ENCODE assay signal across 12 cellular contexts in the genomic region with DNA sequence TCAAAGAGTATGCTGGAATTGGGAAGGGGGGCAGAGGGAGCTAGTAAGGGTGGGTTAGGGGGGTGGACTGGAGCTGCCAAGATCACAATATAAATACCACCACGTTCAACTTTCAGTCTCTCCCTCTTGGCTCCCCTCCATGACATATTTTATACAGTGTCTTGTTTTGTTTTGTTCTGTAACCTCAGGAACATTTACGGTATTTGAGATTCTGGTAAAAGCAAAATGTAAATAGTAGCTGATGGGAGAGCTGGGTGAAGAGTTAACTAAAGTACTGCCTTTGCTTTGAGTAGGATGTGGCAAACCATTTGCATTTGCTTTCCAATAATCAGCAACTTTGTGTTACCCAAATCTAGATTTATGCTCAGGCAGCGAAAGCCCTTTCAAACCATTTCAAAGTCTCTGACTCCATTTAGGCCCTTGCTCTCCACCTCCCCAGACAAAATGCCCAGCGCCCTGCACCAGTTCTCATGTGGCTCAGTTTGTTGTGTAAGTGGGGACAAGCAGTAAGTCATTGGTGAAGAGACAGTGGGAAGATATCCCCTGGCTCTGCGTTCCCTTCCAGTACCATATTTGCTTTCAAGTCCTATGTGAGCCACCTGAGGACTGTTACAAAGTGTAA. TPM values are rescaled to one million over a fixed set of nuclear protein-coding genes. Genes with fewer than 3 reads are reported as not detected.
DNase-seq lines count a peak whose midpoint lies in the region; ATAC-seq, FAIRE-seq and TF ChIP-seq lines count a peak whose summit lies in the region.
"Had no signal": no experiment of that assay in that cellular context is flagged by ENCODE, and none has a peak within 500 bp of the region (broad histone marks: within the 10 kb centered on the region; RNA-seq: fewer than 3 reads in every experiment).

No MANE protein-coding gene starts in this region.

- CTCF ChIA-PET in activated CD4-positive, alpha-beta memory T cell treated with anti-CD3 and anti-CD28 coated beads for 36 hours (lab: Charles Lee) = no interaction called here

- peak overlapping the region; percentile 68 for H3K27ac Mint-ChIP-seq in activated naive CD4-positive, alpha-beta T cell treated with anti-CD3 and anti-CD28 coated beads, Interleukin-2, amount 50 U/mL, for 24 hours
- no peak overlapping the region for H3K27ac Mint-ChIP-seq in activated CD4-positive, alpha-beta memory T cell treated with anti-CD3 and anti-CD28 coated beads for 36 hours
- H3K27ac Mint-ChIP-seq: effector memory CD8-positive, alpha-beta T cell; type B pancreatic cell had no signal

- no peaks in the 10 kb centered on the region for H3K9me3 ChIP-seq in lower lobe of right lung
- H3K9me3 ChIP-seq in subcutaneous abdominal adipose tissue (ENCODE audit: control insufficient read depth in 5 of 5, low read length in 5 of 5) = peaks cover 0 to 3% (median 0%) of the 10 kb centered on the region in 5 donors

- H3K9me3 Mint-ChIP-seq in activated naive CD4-positive, alpha-beta T cell treated with anti-CD3 and anti-CD28 coated beads, Interleukin-2, amount 50 U/mL, for 24 hours = peaks cover 4% of the 10 kb centered on the region
- H3K9me3 Mint-ChIP-seq in activated CD4-positive, alpha-beta memory T cell treated with anti-CD3 and anti-CD28 coated beads for 36 hours = peaks cover 4% of the 10 kb centered on the region
- H3K9me3 Mint-ChIP-seq: effector memory CD8-positive, alpha-beta T cell had no signal

- intact Hi-C loops in lower lobe of right lung (cut with DNase I) = no loop called here
- intact Hi-C loops in activated CD4-positive, alpha-beta memory T cell treated with anti-CD3 and anti-CD28 coated beads for 36 hours (cut with micrococcal nuclease) = no loop called here

- H3K36me3 ChIP-seq in lower lobe of right lung (no peaks in the 10 kb centered on the region), subcutaneous abdominal adipose tissue (ENCODE audit: control insufficient read depth in 5 of 5, insufficient read depth in 5 of 5, low read length in 5 of 5) (peaks cover 0 to 4% (median 0%) of the 10 kb centered on the region in 5 donors)

- POLR2A ChIA-PET in activated CD4-positive, alpha-beta memory T cell treated with anti-CD3 and anti-CD28 coated beads for 36 hours (lab: Charles Lee) = no interaction called here

- no peaks in the 10 kb centered on the region for H3K27me3 Mint-ChIP-seq in activated naive CD4-positive, alpha-beta T cell treated with anti-CD3 and anti-CD28 coated beads, Interleukin-2, amount 50 U/mL, for 24 hours
- H3K27me3 Mint-ChIP-seq in activated CD4-positive, alpha-beta memory T cell treated with anti-CD3 and anti-CD28 coated beads for 36 hours = peaks cover 2% of the 10 kb centered on the region
- H3K27me3 Mint-ChIP-seq: type B pancreatic cell had no signal

- ATAC-seq in lower lobe of right lung = peak; percentile 49 to 64
- no peak for ATAC-seq in HG02759 (IDR thresholded peaks at IDR 0.05; ENCODE audit: unreplicated experiment)
- ATAC-seq: effector memory CD8-positive, alpha-beta T cell had no signal

- FAIRE-seq in HTR-8/SVneo (lab: Jason Lieb, UNC) = no peak

- H3K27ac ChIP-seq in lower lobe of right lung (no peak overlapping the region), subcutaneous abdominal adipose tissue (ENCODE audit: low read depth, low read length) (peak overlapping the region; percentile 43)

- peaks cover 55% of the 10 kb centered on the region for H3K4me1 Mint-ChIP-seq in activated naive CD4-positive, alpha-beta T cell treated with anti-CD3 and anti-CD28 coated beads, Interleukin-2, amount 50 U/mL, for 24 hours
- no peaks in the 10 kb centered on the region for H3K4me1 Mint-ChIP-seq in activated CD4-positive, alpha-beta memory T cell treated with anti-CD3 and anti-CD28 coated beads for 36 hours (ENCODE audit: low read depth)

- DNase-seq in activated naive CD4-positive, alpha-beta T cell treated with Interleukin-2 at 50 U/mL for 16 hours = no peak
- DNase-seq in cardiac fibroblast (ENCODE audit: low read depth in 2 of 2) (peak; percentile 47 to 81), lower lobe of right lung (no peak), HTR-8/SVneo (ENCODE audit: insufficient read length, low spot score) (no peak)
- DNase-seq in activated CD4-positive, alpha-beta memory T cell treated with anti-CD3 and anti-CD28 coated beads for 36 hours = no peak
- DNase-seq: 8988T; activated naive CD4-positive, alpha-beta T cell treated with anti-CD3 and anti-CD28 coated beads, Interleukin-2, amount 50 U/mL, for 16 hours; effector memory CD8-positive, alpha-beta T cell had no signal

- peak overlapping the region; percentile 44 for H3K4me3 Mint-ChIP-seq in activated naive CD4-positive, alpha-beta T cell treated with anti-CD3 and anti-CD28 coated beads, Interleukin-2, amount 50 U/mL, for 24 hours
- no peak overlapping the region for H3K4me3 Mint-ChIP-seq in activated CD4-positive, alpha-beta memory T cell treated with anti-CD3 and anti-CD28 coated beads for 36 hours
- H3K4me3 Mint-ChIP-seq: effector memory CD8-positive, alpha-beta T cell; type B pancreatic cell had no signal

- H3K36me3 Mint-ChIP-seq in activated naive CD4-positive, alpha-beta T cell treated with anti-CD3 and anti-CD28 coated beads, Interleukin-2, amount 50 U/mL, for 24 hours = peaks cover 4% of the 10 kb centered on the region
- no peaks in the 10 kb centered on the region for H3K36me3 Mint-ChIP-seq in activated CD4-positive, alpha-beta memory T cell treated with anti-CD3 and anti-CD28 coated beads for 36 hours

- H3K4me3 ChIP-seq in cardiac fibroblast (replicated peaks in 1 of 2; ENCODE audit: low read depth in 2 of 2, low read length in 2 of 2) (no peak overlapping the region), lower lobe of right lung (no peak overlapping the region), subcutaneous abdominal adipose tissue (ENCODE audit: low read depth in 1 of 5, low read length in 5 of 5) (no peak overlapping the region)

- H3K9ac ChIP-seq in subcutaneous abdominal adipose tissue (ENCODE audit: low read length in 5 of 5) = no peak overlapping the region

- peaks cover 8% of the 10 kb centered on the region for H3K4me1 ChIP-seq in lower lobe of right lung
- peaks cover 0 to 11% (median 0%) of the 10 kb centered on the region in 5 donors for H3K4me1 ChIP-seq in subcutaneous abdominal adipose tissue (ENCODE audit: control insufficient read depth in 5 of 5, insufficient read depth in 5 of 5, low read length in 5 of 5)

- no peaks in the 10 kb centered on the region for H3K27me3 ChIP-seq in lower lobe of right lung (ENCODE audit: low read depth)
- no peaks in the 10 kb centered on the region for H3K27me3 ChIP-seq in subcutaneous abdominal adipose tissue (ENCODE audit: control insufficient read depth in 5 of 5, insufficient read depth in 4 of 5, low read length in 5 of 5)

- TF ChIP-seq CTCF in cardiac fibroblast (IDR thresholded peaks at IDR 0.05; ENCODE audit: low read depth, low read length) = no peak
- no peak for TF ChIP-seq CTCF in lower lobe of right lung (IDR thresholded peaks at IDR 0.05)

RNA-seq across cellular contexts. Expression of gene IRS1, which starts 17.4 kb away (rescaled TPM):
- 11.3 TPM for total RNA-seq in lower lobe of right lung
- total RNA-seq in activated CD4-positive, alpha-beta memory T cell treated with anti-CD3 and anti-CD28 coated beads for 36 hours = 1 to 10 TPM; 2.0 to 2.1 TPM

RNA-seq across cellular contexts. Expression of gene RHBDD1, which starts 53.7 kb away (rescaled TPM):
- total RNA-seq in lower lobe of right lung = 42.2 TPM
- 10 to 100 TPM; 38.0 to 41.1 TPM for total RNA-seq in activated CD4-positive, alpha-beta memory T cell treated with anti-CD3 and anti-CD28 coated beads for 36 hours

Comparison
In these comparisons a context has a peak if more than half of its experiments do, and no peak if none do; other contexts are left out.
1. DNase-seq: peak in cardiac fibroblast (2 of 2); none in activated naive CD4-positive, alpha-beta T cell treated with Interleukin-2 at 50 U/mL for 16 hours (single experiment), lower lobe of right lung (single experiment), HTR-8/SVneo (single experiment) and activated CD4-positive, alpha-beta memory T cell treated with anti-CD3 and anti-CD28 coated beads for 36 hours (single experiment).